ENCODE assay signal across 21 cellular contexts in genomic region chr7:1108264-1108920, GRCh38.
"Had no signal": no experiment of that assay in that cellular context is flagged by ENCODE, and none has a peak within 500 bp of the region (broad histone marks: within the 10 kb centered on the region; RNA-seq: fewer than 3 reads in every experiment).

No MANE protein-coding gene starts in this region.

- H3K4me3 ChIP-seq: body of pancreas, ovary, smooth muscle cell, testis had no signal

- H3K27me3 ChIP-seq: body of pancreas, foreskin keratinocyte, ovary, testis had no signal

- H3K4me1 ChIP-seq: foreskin keratinocyte, testis had no signal

- H3K9me3 ChIP-seq: body of pancreas, ovary, testis had no signal

- DNase-seq: activated CD4-positive, alpha-beta memory T cell treated with anti-CD3 and anti-CD28 coated beads for 36 hours; activated CD4-positive, alpha-beta T cell treated with anti-CD3 and anti-CD28 coated beads for 4 hours; activated naive CD8-positive, alpha-beta T cell treated with anti-CD3 and anti-CD28 coated beads, Interleukin-2, amount 10 ng/mL, durations not matched to agents 7 days and 5 days; activated T-cell treated with anti-CD3 and anti-CD28 coated beads for 4 hours; amygdala; body of pancreas; caudate nucleus; endodermal cell; foreskin keratinocyte; glutamatergic neuron; hypothalamus; islet precursor cell; mesendoderm; naive thymus-derived CD4-positive, alpha-beta T cell; stimulated activated CD4-positive, alpha-beta T cell treated with anti-CD3 and anti-CD28 coated beads, Interleukin-4, amount 100 ng/mL, for 4 hours; testis had no signal

- H3K27ac ChIP-seq: body of pancreas, foreskin keratinocyte, ovary, testis had no signal

- ATAC-seq: body of pancreas; foreskin keratinocyte; naive thymus-derived CD4-positive, alpha-beta T cell; sciatic nerve; stimulated activated memory B cell treated with anti-CD40 and anti-IgM and Interleukin-4, amounts not matched to agents 10 μg/mL and 1 μg/mL and 100 μg/mL, for 72 hours; WTC11 had no signal
